Comparison of ENCODE assay signal across 2 cellular contexts in genomic region chr1:153336650-153337049, GRCh38.
TF ChIP-seq lines count a peak whose summit lies in the region.

No MANE protein-coding gene starts in this region.

TF ChIP-seq in K562, 482 proteins besides CTCF, POLR2A, EP300 and RAD21:
- no peak for TF ChIP-seq ATF4 (CRISPR knock-in tag; IDR thresholded peaks at IDR 0.05)
- TF ChIP-seq PHB2 (IDR thresholded peaks at IDR 0.05; ENCODE audit: low read depth), result no peak
- peak; percentile 91 for TF ChIP-seq RFX1 (IDR thresholded peaks at IDR 0.05)
- no peak for TF ChIP-seq POLR2G (IDR thresholded peaks at IDR 0.05; ENCODE audit: low read depth, low read length)

TF ChIP-seq in SK-N-SH, 30 proteins besides CTCF, POLR2A, EP300 and RAD21:
- TF ChIP-seq RFX5 (IDR thresholded peaks at IDR 0.05; ENCODE audit: low read length) (no peak), TAF1 (IDR thresholded peaks at IDR 0.05; ENCODE audit: borderline replicate concordance, low read depth, low read length) (no peak), YY1 (IDR thresholded peaks at IDR 0.05; ENCODE audit: low read depth) (no peak), NRF1 (IDR thresholded peaks at IDR 0.05; ENCODE audit: low read depth, low read length) (no peak), JUND (IDR thresholded peaks at IDR 0.05) (no peak), TEAD4 (IDR thresholded peaks at IDR 0.05; ENCODE audit: borderline replicate concordance, insufficient read depth) (no peak), GABPA (IDR thresholded peaks at IDR 0.05; ENCODE audit: low read depth) (no peak)
